In the genomic region with DNA sequence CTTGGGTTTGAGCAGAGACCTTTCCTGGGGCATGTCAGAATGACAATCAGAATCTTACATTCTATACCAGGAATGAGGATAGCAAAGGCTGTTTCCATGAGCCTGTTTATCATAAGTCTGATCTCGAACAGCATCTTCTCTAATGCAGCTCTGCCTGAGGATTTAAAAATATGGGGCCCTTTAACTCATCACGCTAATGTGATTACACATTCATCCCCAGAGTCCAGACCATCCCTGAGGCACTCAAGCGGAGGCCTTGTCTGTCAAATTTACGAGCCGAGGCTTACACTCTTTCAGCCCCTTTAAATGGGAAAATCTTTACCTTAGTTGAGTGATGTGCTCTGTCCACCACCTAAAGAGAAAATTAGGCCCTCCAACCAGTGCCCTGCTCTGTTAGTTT, we compare ENCODE assay signal across 23 cellular contexts. TPM values are rescaled to one million over a fixed set of nuclear protein-coding genes. Genes with fewer than 3 reads are reported as not detected.
A peak's percentile ranks its signal among the peaks of the same experiment; 100 is the strongest.
DNase-seq lines count a peak whose midpoint lies in the region; ATAC-seq lines count a peak whose summit lies in the region.
"Had no signal": no experiment of that assay in that cellular context is flagged by ENCODE, and none has a peak within 500 bp of the region (broad histone marks: within the 10 kb centered on the region; RNA-seq: fewer than 3 reads in every experiment).

No MANE protein-coding gene starts in this region.

- no peak overlapping the region for H3K4me3 Mint-ChIP-seq in stimulated activated naive B cell treated with anti-CD40 and anti-IgM and Interleukin-4, amounts not matched to agents 10 μg/mL and 1 μg/mL and 100 μg/mL, for 72 hours
- H3K4me3 Mint-ChIP-seq in effector memory CD8-positive, alpha-beta T cell = no peak overlapping the region
- H3K4me3 Mint-ChIP-seq: activated CD4-positive, alpha-beta T cell treated with anti-CD3 and anti-CD28 coated beads, Interleukin-2, amount 10 ng/mL, durations not matched to agents 7 days and 5 days; activated CD8-positive, alpha-beta memory T cell treated with anti-CD3 and anti-CD28 coated beads, Interleukin-2, amount 10 ng/mL, durations not matched to agents 7 days and 5 days; immature natural killer cell; stimulated activated naive CD8-positive, alpha-beta T cell treated with anti-CD3 and anti-CD28 coated beads, Interleukin-15, Interleukin-2, amounts not matched to agents 100 ng/mL and 50 ng/mL, for 24 hours had no signal

- peaks cover 68 to 88% of the 10 kb centered on the region in 2 donors for H3K4me1 Mint-ChIP-seq in stimulated activated naive B cell treated with anti-CD40 and anti-IgM and Interleukin-4, amounts not matched to agents 10 μg/mL and 1 μg/mL and 100 μg/mL, for 72 hours
- H3K4me1 Mint-ChIP-seq in effector memory CD8-positive, alpha-beta T cell (ENCODE audit: low read depth in 2 of 2) = peaks cover 0 to 5% of the 10 kb centered on the region in 2 donors

- H3K27me3 Mint-ChIP-seq in stimulated activated naive B cell treated with anti-CD40 and anti-IgM and Interleukin-4, amounts not matched to agents 10 μg/mL and 1 μg/mL and 100 μg/mL, for 72 hours = no peaks in the 10 kb centered on the region
- H3K27me3 Mint-ChIP-seq in effector memory CD8-positive, alpha-beta T cell = peaks cover 43 to 57% of the 10 kb centered on the region in 2 donors
- H3K27me3 Mint-ChIP-seq: stimulated activated naive CD8-positive, alpha-beta T cell treated with anti-CD3 and anti-CD28 coated beads, Interleukin-15, Interleukin-2, amounts not matched to agents 100 ng/mL and 50 ng/mL, for 24 hours had no signal

- no peak for ATAC-seq in stimulated activated naive B cell treated with anti-CD40 and anti-IgM and Interleukin-4, amounts not matched to agents 10 μg/mL and 1 μg/mL and 100 μg/mL, for 72 hours (replicated peaks)
- no peak for ATAC-seq in GM21367 (IDR thresholded peaks at IDR 0.05; ENCODE audit: unreplicated experiment)
- no peak for ATAC-seq in effector memory CD8-positive, alpha-beta T cell (replicated peaks)
- ATAC-seq: activated CD8-positive, alpha-beta memory T cell treated with anti-CD3 and anti-CD28 coated beads, Interleukin-2, amount 10 ng/mL, durations not matched to agents 7 days and 5 days; activated naive CD4-positive, alpha-beta T cell treated with anti-CD3 and anti-CD28 coated beads, Interleukin-2, amount 50 U/mL, for 72 hours; mucosa of descending colon; Panc1 had no signal

- DNase-seq in NCI-H1417 (lab: John Stamatoyannopoulos, UW) (peak in 2 of 3 experiments; percentile 26 to 74), NCI-H1417 treated with DMSO at 0.1 percent for 48 hours (lab: John Stamatoyannopoulos, UW) (no peak), RPMI7951 (ENCODE audit: low read depth) (peak; percentile 33), left kidney (ENCODE audit: low read depth, low spot score) (peak; percentile 91), NCI-H1694 (lab: John Stamatoyannopoulos, UW) (no peak)
- DNase-seq in stimulated activated naive B cell treated with anti-CD40 and anti-IgM and Interleukin-4, amounts not matched to agents 10 μg/mL and 1 μg/mL and 100 μg/mL, for 72 hours = no peak
- no peak for DNase-seq in effector memory CD8-positive, alpha-beta T cell
- DNase-seq: activated CD4-positive, alpha-beta T cell treated with anti-CD3 and anti-CD28 coated beads, Interleukin-2, amount 10 ng/mL, durations not matched to agents 7 days and 5 days; activated CD8-positive, alpha-beta memory T cell treated with anti-CD3 and anti-CD28 coated beads, Interleukin-2, amount 10 ng/mL, durations not matched to agents 7 days and 5 days; AML-193; foreskin fibroblast; immature natural killer cell; IMR-90; mucosa of descending colon; occipital lobe; spleen; stimulated activated CD4-positive, alpha-beta T cell treated with anti-CD3 and anti-CD28 coated beads, Interleukin-4, amount 100 ng/mL, for 1 hour had no signal

- H3K36me3 Mint-ChIP-seq in stimulated activated naive B cell treated with anti-CD40 and anti-IgM and Interleukin-4, amounts not matched to agents 10 μg/mL and 1 μg/mL and 100 μg/mL, for 72 hours = peaks cover 0 to 2% of the 10 kb centered on the region in 2 donors
- peaks cover 3% of the 10 kb centered on the region for H3K36me3 Mint-ChIP-seq in effector memory CD8-positive, alpha-beta T cell (ENCODE audit: insufficient read depth)
- H3K36me3 Mint-ChIP-seq: activated CD8-positive, alpha-beta memory T cell treated with anti-CD3 and anti-CD28 coated beads, Interleukin-2, amount 10 ng/mL, durations not matched to agents 7 days and 5 days; immature natural killer cell had no signal

- peak overlapping the region; percentile 63 for H3K27ac Mint-ChIP-seq in stimulated activated naive B cell treated with anti-CD40 and anti-IgM and Interleukin-4, amounts not matched to agents 10 μg/mL and 1 μg/mL and 100 μg/mL, for 72 hours
- H3K27ac Mint-ChIP-seq in effector memory CD8-positive, alpha-beta T cell = no peak overlapping the region
- H3K27ac Mint-ChIP-seq: activated CD4-positive, alpha-beta T cell treated with anti-CD3 and anti-CD28 coated beads, Interleukin-2, amount 10 ng/mL, durations not matched to agents 7 days and 5 days; activated CD8-positive, alpha-beta memory T cell treated with anti-CD3 and anti-CD28 coated beads, Interleukin-2, amount 10 ng/mL, durations not matched to agents 7 days and 5 days; activated naive CD4-positive, alpha-beta T cell treated with anti-CD3 and anti-CD28 coated beads, Interleukin-2, amount 50 U/mL, for 72 hours; immature natural killer cell; stimulated activated naive CD8-positive, alpha-beta T cell treated with anti-CD3 and anti-CD28 coated beads, Interleukin-15, Interleukin-2, amounts not matched to agents 100 ng/mL and 50 ng/mL, for 24 hours had no signal

- H3K9me3 Mint-ChIP-seq in stimulated activated naive B cell treated with anti-CD40 and anti-IgM and Interleukin-4, amounts not matched to agents 10 μg/mL and 1 μg/mL and 100 μg/mL, for 72 hours = no peaks in the 10 kb centered on the region
- H3K9me3 Mint-ChIP-seq in effector memory CD8-positive, alpha-beta T cell = no peaks in the 10 kb centered on the region
- H3K9me3 Mint-ChIP-seq: activated CD4-positive, alpha-beta T cell treated with anti-CD3 and anti-CD28 coated beads, Interleukin-2, amount 10 ng/mL, durations not matched to agents 7 days and 5 days; immature natural killer cell; stimulated activated naive CD8-positive, alpha-beta T cell treated with anti-CD3 and anti-CD28 coated beads, Interleukin-15, Interleukin-2, amounts not matched to agents 100 ng/mL and 50 ng/mL, for 24 hours had no signal

RNA-seq across cellular contexts. Expression of a gene that starts 16.2 kb away (rescaled TPM):
- total RNA-seq in RPMI7951 (2014; rRNA removed; shearing (Covaris generic)) = 26.2 and 36.4 TPM in 2 replicates
- total RNA-seq: activated CD4-positive, alpha-beta T cell treated with anti-CD3 and anti-CD28 coated beads, Interleukin-2, amount 10 ng/mL, durations not matched to agents 7 days and 5 days; SK-MEL-5; T-helper 2 cell treated with Interferon-gamma antibody and Interleukin-4, amounts not matched to agents 100 ng/mL and 5 ng/mL, for 36 hours had no signal

Comparison
In these comparisons a context has a peak if more than half of its experiments do, and no peak if none do; other contexts are left out.
1. DNase-seq: peak in NCI-H1417 (2 of 3), RPMI7951 (single experiment) and left kidney (single experiment); none in NCI-H1417 treated with DMSO at 0.1 percent for 48 hours (single experiment), stimulated activated naive B cell treated with anti-CD40 and anti-IgM and Interleukin-4, amounts not matched to agents 10 μg/mL and 1 μg/mL and 100 μg/mL, for 72 hours (single experiment), NCI-H1694 (single experiment) and effector memory CD8-positive, alpha-beta T cell (0 of 3).